15 cellular contexts compared by ENCODE assay signal in genomic region chr1:72481420-72481819, GRCh38.
DNase-seq lines count a peak whose midpoint lies in the region; ATAC-seq lines count a peak whose summit lies in the region.
"Had no signal": no experiment of that assay in that cellular context is flagged by ENCODE, and none has a peak within 500 bp of the region (broad histone marks: within the 10 kb centered on the region; RNA-seq: fewer than 3 reads in every experiment).

No MANE protein-coding gene starts in this region.

- DNase-seq in DMS153 (lab: John Stamatoyannopoulos, UW) (peak; percentile 44), DMS153 treated with DMSO at 0.1 percent for 48 hours (lab: John Stamatoyannopoulos, UW; ENCODE audit: unreplicated experiment) (no peak), NCI-H748 (lab: John Stamatoyannopoulos, UW; ENCODE audit: unreplicated experiment) (peak; percentile 14), NCI-H748 treated with DMSO at 0.1 percent for 48 hours (lab: John Stamatoyannopoulos, UW) (no peak), SHP77 treated with DMSO at 0.1 percent for 48 hours (lab: John Stamatoyannopoulos, UW) (peak; percentile 86), mucosa of gallbladder (ENCODE audit: low spot score) (no peak), middle frontal gyrus (ENCODE audit: extremely low spot score, low spot score) (no peak)
- DNase-seq: DMS79 treated with DMSO at 0.1 percent for 48 hours, NCI-H1092, NCI-H1417 treated with DMSO at 0.1 percent for 48 hours, NCI-H2081 treated with DMSO at 0.1 percent for 48 hours, NCI-H774, T-helper 2 cell had no signal

- ATAC-seq in GM19452 (IDR thresholded peaks at IDR 0.05; ENCODE audit: unreplicated experiment), result no peak
- ATAC-seq: HCT116 had no signal

Comparison
In these comparisons a context has a peak if more than half of its experiments do, and no peak if none do; other contexts are left out.
1. DNase-seq: peak in DMS153 (single experiment), NCI-H748 (single experiment) and SHP77 treated with DMSO at 0.1 percent for 48 hours (single experiment); none in DMS153 treated with DMSO at 0.1 percent for 48 hours (single experiment), NCI-H748 treated with DMSO at 0.1 percent for 48 hours (single experiment), mucosa of gallbladder (single experiment) and middle frontal gyrus (single experiment).